Comparison of ENCODE assay signal across 10 cellular contexts in the genomic region with DNA sequence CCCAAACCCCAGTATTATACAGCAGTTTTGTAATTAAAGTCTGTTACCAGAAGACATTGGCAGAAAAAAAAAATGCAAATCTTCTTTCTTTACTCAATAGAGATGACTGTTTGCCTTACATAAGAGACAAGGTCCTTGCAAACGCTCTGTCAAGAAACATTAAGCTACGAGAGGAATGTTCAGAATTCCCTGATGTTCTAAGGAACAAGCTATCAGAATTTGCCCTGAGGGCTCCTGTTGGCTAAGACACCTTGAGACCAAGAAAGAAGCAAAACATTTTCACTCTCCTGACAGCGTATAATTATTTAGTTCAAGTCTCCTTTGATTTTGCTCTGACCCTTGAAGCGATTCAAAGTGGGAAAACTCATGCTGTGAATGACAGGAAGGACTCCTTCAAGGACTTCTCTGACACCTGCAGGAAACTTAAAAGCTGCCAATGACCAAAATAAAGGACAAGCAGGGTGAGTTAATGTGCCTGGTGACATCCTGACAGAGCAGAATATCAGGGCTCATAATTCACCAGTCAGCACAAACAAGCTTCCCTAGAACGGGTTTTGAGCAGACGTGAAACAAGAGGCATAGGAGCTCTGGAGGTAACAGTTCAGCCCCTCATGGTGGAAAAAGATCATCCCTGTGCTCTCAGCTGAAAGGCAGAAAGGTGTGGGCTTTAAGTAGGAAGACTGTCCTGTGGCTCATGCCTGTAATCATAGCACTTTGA. TPM values are rescaled to one million over a fixed set of nuclear protein-coding genes. Genes with fewer than 3 reads are reported as not detected.
DNase-seq lines count a peak whose midpoint lies in the region; ATAC-seq, FAIRE-seq and TF ChIP-seq lines count a peak whose summit lies in the region.
"Had no signal": no experiment of that assay in that cellular context is flagged by ENCODE, and none has a peak within 500 bp of the region (broad histone marks: within the 10 kb centered on the region; RNA-seq: fewer than 3 reads in every experiment).

No MANE protein-coding gene starts in this region.

- H3K36me3 ChIP-seq in HepG2 (replicated peaks in 1 of 2; ENCODE audit: control insufficient read depth in 1 of 2, insufficient read depth in 2 of 2, low read length in 2 of 2) (peaks cover 0 to 1% of the 10 kb centered on the region in 2 experiments; a peak in 4 of 5 replicates), tibial artery (peaks cover 0 to 9% (median 0%) of the 10 kb centered on the region in 3 donors)

- DNase-seq in activated T-cell treated with anti-CD3 and anti-CD28 coated beads, Interleukin-2, amount 50 U/mL, for 72 hours: no peak
- no peak for DNase-seq in activated T-cell treated with anti-CD3 and anti-CD28 coated beads, Interleukin-2, amount 50 U/mL, for 48 hours
- DNase-seq in HepG2 (ENCODE audit: low spot score) (no peak), tibial artery (no peak)
- DNase-seq: H7 had no signal

- H4K20me1 ChIP-seq in HepG2 (ENCODE audit: insufficient read depth, low read length): peaks cover 16% of the 10 kb centered on the region

- peaks cover 0 to 2% of the 10 kb centered on the region in 2 experiments; a peak in 1 of 5 replicates for H3K27me3 ChIP-seq in HepG2 (ENCODE audit: control insufficient read depth in 1 of 2, insufficient read depth in 2 of 2, low read length in 2 of 2)
- H3K27me3 ChIP-seq in tibial artery: no peaks in the 10 kb centered on the region

- no peak for FAIRE-seq in HepG2 (lab: Jason Lieb, UNC)

- no peaks in the 10 kb centered on the region for H3K9me3 ChIP-seq in HepG2 (ENCODE audit: low read length)
- no peaks in the 10 kb centered on the region for H3K9me3 ChIP-seq in tibial artery

- peaks cover 0 to 2% of the 10 kb centered on the region in 2 donors for H3K9me3 Mint-ChIP-seq in activated T-cell treated with anti-CD3 and anti-CD28 coated beads, Interleukin-2, amount 50 U/mL, for 72 hours
- no peaks in the 10 kb centered on the region for H3K9me3 Mint-ChIP-seq in activated naive CD8-positive, alpha-beta T cell (ENCODE audit: low read depth)

- ATAC-seq in activated T-cell treated with anti-CD3 and anti-CD28 coated beads, Interleukin-2, amount 50 U/mL, for 72 hours (replicated peaks in 1 of 2): no peak
- ATAC-seq in HepG2 (no peak), GM18868 (IDR thresholded peaks at IDR 0.05; ENCODE audit: unreplicated experiment) (no peak), HG03565 (IDR thresholded peaks at IDR 0.05; ENCODE audit: unreplicated experiment) (no peak), GM18873 (IDR thresholded peaks at IDR 0.05; ENCODE audit: low FRiP score, unreplicated experiment) (no peak)

- WGBS in HepG2 (ENCODE audit: low lambda C conversion rate): 79% methylated on average over 6 of the region's 6 CpGs

- no peak overlapping the region for H3K27ac ChIP-seq in HepG2 (ENCODE audit: extremely low read length, insufficient read depth, low read length)
- H3K27ac ChIP-seq in tibial artery: peak overlapping the region; percentile 34 to 37

- TF ChIP-seq POLR2A in HepG2 (IDR thresholded peaks at IDR 0.05; ENCODE audit: insufficient read depth in 1 of 2, low read depth in 2 of 2, low read length in 2 of 2): no peak

- H3K27me3 Mint-ChIP-seq in activated T-cell treated with anti-CD3 and anti-CD28 coated beads, Interleukin-2, amount 50 U/mL, for 72 hours (ENCODE audit: low read depth): no peaks in the 10 kb centered on the region
- H3K27me3 Mint-ChIP-seq in activated naive CD8-positive, alpha-beta T cell: no peaks in the 10 kb centered on the region

- H2AFZ ChIP-seq in HepG2 (ENCODE audit: low read length): no peak overlapping the region

- intact Hi-C loops in HepG2 (cut with micrococcal nuclease; ENCODE audit: unreplicated experiment): no loop called here
- intact Hi-C loops in tibial artery (cut with DNase I; ENCODE audit: low total_unique reads): no loop called here

- no peak for TF ChIP-seq EP300 in HepG2 (IDR thresholded peaks at IDR 0.05; ENCODE audit: low read depth in 2 of 2, low read length in 2 of 2)
- no peak for TF ChIP-seq EP300 in HepG2 (CRISPR knock-in tag; IDR thresholded peaks at IDR 0.05; ENCODE audit: borderline replicate concordance)

- H3K36me3 Mint-ChIP-seq in activated T-cell treated with anti-CD3 and anti-CD28 coated beads, Interleukin-2, amount 50 U/mL, for 72 hours (ENCODE audit: insufficient read depth in 2 of 2): peaks cover 10 to 12% of the 10 kb centered on the region in 2 donors
- H3K36me3 Mint-ChIP-seq in activated naive CD8-positive, alpha-beta T cell: peaks cover 11% of the 10 kb centered on the region

- peak overlapping the region; percentile 95 to 100 for H3K4me3 Mint-ChIP-seq in activated T-cell treated with anti-CD3 and anti-CD28 coated beads, Interleukin-2, amount 50 U/mL, for 72 hours
- peak overlapping the region; percentile 96 for H3K4me3 Mint-ChIP-seq in activated naive CD8-positive, alpha-beta T cell

- in situ Hi-C loops in HepG2 (cut with HindIII; ENCODE audit: extremely low pct_ligation_motif_present, low pct_unique_long_range_greater_than_20kb): no loop called here

- H3K4me1 ChIP-seq in HepG2 (ENCODE audit: insufficient read depth, low read length) (peaks cover 73% of the 10 kb centered on the region), tibial artery (peaks cover 7 to 65% (median 43%) of the 10 kb centered on the region in 4 donors)

- peaks cover 82% of the 10 kb centered on the region for H3K4me1 Mint-ChIP-seq in activated T-cell treated with anti-CD3 and anti-CD28 coated beads, Interleukin-2, amount 50 U/mL, for 72 hours (ENCODE audit: low read depth)
- H3K4me1 Mint-ChIP-seq in activated naive CD8-positive, alpha-beta T cell (ENCODE audit: low read depth): peaks cover 71% of the 10 kb centered on the region

- H3K27ac Mint-ChIP-seq in activated T-cell treated with anti-CD3 and anti-CD28 coated beads, Interleukin-2, amount 50 U/mL, for 72 hours: peak overlapping the region; percentile 94
- H3K27ac Mint-ChIP-seq in activated naive CD8-positive, alpha-beta T cell: peak overlapping the region; percentile 91

- BruUV-seq in HepG2 (replicated peaks; lab: Mats Ljungman, UMichigan): no TSS peak

- CTCF ChIA-PET in HepG2 (lab: Yijun Ruan, JAX; ENCODE audit: low intra/inter-chr PET ratio, low total read pairs): no interaction called here

- peaks cover 61% of the 10 kb centered on the region for H3K79me2 ChIP-seq in HepG2 (ENCODE audit: insufficient read depth, low read length)

- TF ChIP-seq CTCF in HepG2 (CRISPR knock-in tag; IDR thresholded peaks at IDR 0.05) (no peak), tibial artery (IDR thresholded peaks at IDR 0.05) (no peak)

- no peak overlapping the region for H3K4me3 ChIP-seq in HepG2 (replicated peaks in 1 of 3; ENCODE audit: insufficient read depth in 1 of 3, low read depth in 2 of 3, low read length in 3 of 3)
- no peak overlapping the region for H3K4me3 ChIP-seq in tibial artery

- POLR2A ChIA-PET in HepG2 (lab: Yijun Ruan, JAX): interaction anchor here (1.3 to 1.7 kb wide), 4 partner anchors 11 to 52 kb away, joined by 3 to 6 read pairs (median 4); partner anchors contain the start of gene MPI

- peak overlapping the region; percentile 1; the same call in 1 of the 2 replicates for H3K9ac ChIP-seq in HepG2 (ENCODE audit: insufficient read depth, low read depth, low read length)

- peak overlapping the region; percentile 41; the same call in 1 of the 2 replicates for H3K4me2 ChIP-seq in HepG2 (ENCODE audit: low read depth, low read length)

- no peak for TF ChIP-seq RAD21 in HepG2 (CRISPR knock-in tag; IDR thresholded peaks at IDR 0.05)

RNA-seq across cellular contexts. Expression of gene SCAMP2, which starts 2.5 kb away (rescaled TPM):
- total RNA-seq in activated T-cell treated with anti-CD3 and anti-CD28 coated beads, Interleukin-2, amount 50 U/mL, for 72 hours: 10 to 100 TPM; 66.4 to 77.0 TPM
- 23.6 and 34.8 TPM in 2 replicates for total RNA-seq in HepG2 (2016; rRNA removed; fragmentation: Illumina TruSeq; extraction: Trizol)
- 9.6 and 11.5 TPM in 2 replicates for total RNA-seq in HepG2 (2016; cell fraction: cytosol; rRNA removed; fragmentation: Illumina TruSeq; extraction: Trizol; ENCODE audit: low read depth)
- 21.6 and 36.5 TPM in 2 replicates for total RNA-seq in HepG2 (2016; cell fraction: insoluble cytoplasmic fraction; rRNA removed; fragmentation: Illumina TruSeq; extraction: Trizol)
- 19.1 and 19.4 TPM in 2 replicates for total RNA-seq in HepG2 (2016; cell fraction: membrane; rRNA removed; fragmentation: Illumina TruSeq; extraction: Trizol)
- total RNA-seq in HepG2 (2016; cell fraction: nucleus; rRNA removed; fragmentation: Illumina TruSeq; extraction: Trizol): 34.8 and 43.1 TPM in 2 replicates
- 121 and 137 TPM in 2 replicates for polyA plus RNA-seq in HepG2 (2011; rRNA removed)
- polyA plus RNA-seq in HepG2 (2011; cell fraction: cytosol; rRNA removed): 79.1 and 105 TPM in 2 replicates
- polyA plus RNA-seq in HepG2 (2011; cell fraction: nucleus; rRNA removed): 60.5 and 61.0 TPM in 2 replicates
- 46.1 and 60.6 TPM in 2 replicates for polyA plus RNA-seq in HepG2 (2012)
- 13.9 and 15.3 TPM in 2 replicates for polyA plus RNA-seq in HepG2 (2016; cell fraction: cytosol; fragmentation: Illumina TruSeq; extraction: Trizol; ENCODE audit: low read depth)
- 40.8 and 49.5 TPM in 2 replicates for polyA plus RNA-seq in HepG2 (2016; cell fraction: insoluble cytoplasmic fraction; fragmentation: Illumina TruSeq; extraction: Trizol; ENCODE audit: low read depth)
- 19.7 and 19.9 TPM in 2 replicates for polyA plus RNA-seq in HepG2 (2016; cell fraction: membrane; fragmentation: Illumina TruSeq; extraction: Trizol; ENCODE audit: low read depth)
- polyA plus RNA-seq in HepG2 (2016; cell fraction: nucleus; fragmentation: Illumina TruSeq; extraction: Trizol; ENCODE audit: insufficient read depth, low read depth): 82.6 and 86.5 TPM in 2 replicates
- 153 and 215 TPM in 2 replicates for polyA minus RNA-seq in HepG2 (2011; rRNA and poly(A)+ RNA removed; ENCODE audit: low replicate concordance)
- polyA minus RNA-seq in HepG2 (2011; cell fraction: cytosol; rRNA and poly(A)+ RNA removed): 43.0 and 53.0 TPM in 2 replicates
- 19.7 and 32.7 TPM in 2 replicates for polyA minus RNA-seq in HepG2 (2011; cell fraction: nucleus; rRNA and poly(A)+ RNA removed)

RNA-seq across cellular contexts. Expression of gene MPI, which starts 19.2 kb away (rescaled TPM):
- 10 to 100 TPM; 29.6 to 32.1 TPM for total RNA-seq in activated T-cell treated with anti-CD3 and anti-CD28 coated beads, Interleukin-2, amount 50 U/mL, for 72 hours
- total RNA-seq in HepG2 (2016; rRNA removed; fragmentation: Illumina TruSeq; extraction: Trizol): 36.9 and 49.7 TPM in 2 replicates
- 14.9 and 19.2 TPM in 2 replicates for total RNA-seq in HepG2 (2016; cell fraction: cytosol; rRNA removed; fragmentation: Illumina TruSeq; extraction: Trizol; ENCODE audit: low read depth)
- total RNA-seq in HepG2 (2016; cell fraction: insoluble cytoplasmic fraction; rRNA removed; fragmentation: Illumina TruSeq; extraction: Trizol): 41.4 and 51.3 TPM in 2 replicates
- total RNA-seq in HepG2 (2016; cell fraction: membrane; rRNA removed; fragmentation: Illumina TruSeq; extraction: Trizol): 19.0 and 24.4 TPM in 2 replicates
- 19.5 and 27.2 TPM in 2 replicates for total RNA-seq in HepG2 (2016; cell fraction: nucleus; rRNA removed; fragmentation: Illumina TruSeq; extraction: Trizol)
- polyA plus RNA-seq in HepG2 (2011; rRNA removed): 63.5 and 66.7 TPM in 2 replicates
- polyA plus RNA-seq in HepG2 (2011; cell fraction: cytosol; rRNA removed): 68.2 and 75.7 TPM in 2 replicates
- polyA plus RNA-seq in HepG2 (2011; cell fraction: nucleus; rRNA removed): 79.4 and 82.3 TPM in 2 replicates
- 35.5 and 45.4 TPM in 2 replicates for polyA plus RNA-seq in HepG2 (2012)
- polyA plus RNA-seq in HepG2 (2016; cell fraction: cytosol; fragmentation: Illumina TruSeq; extraction: Trizol; ENCODE audit: low read depth): 11.8 and 13.8 TPM in 2 replicates
- polyA plus RNA-seq in HepG2 (2016; cell fraction: insoluble cytoplasmic fraction; fragmentation: Illumina TruSeq; extraction: Trizol; ENCODE audit: low read depth): 52.7 and 54.7 TPM in 2 replicates
- polyA plus RNA-seq in HepG2 (2016; cell fraction: membrane; fragmentation: Illumina TruSeq; extraction: Trizol; ENCODE audit: low read depth): 18.4 and 18.9 TPM in 2 replicates
- polyA plus RNA-seq in HepG2 (2016; cell fraction: nucleus; fragmentation: Illumina TruSeq; extraction: Trizol; ENCODE audit: insufficient read depth, low read depth): 25.9 and 30.1 TPM in 2 replicates
- 129 and 146 TPM in 2 replicates for polyA minus RNA-seq in HepG2 (2011; rRNA and poly(A)+ RNA removed; ENCODE audit: low replicate concordance)
- 28.5 and 36.3 TPM in 2 replicates for polyA minus RNA-seq in HepG2 (2011; cell fraction: cytosol; rRNA and poly(A)+ RNA removed)
- polyA minus RNA-seq in HepG2 (2011; cell fraction: nucleus; rRNA and poly(A)+ RNA removed): 54.8 and 73.8 TPM in 2 replicates

RNA-seq across cellular contexts. Expression of gene ULK3, which starts 27.7 kb away (rescaled TPM):
- 10 to 100 TPM; 48.5 to 53.8 TPM for total RNA-seq in activated T-cell treated with anti-CD3 and anti-CD28 coated beads, Interleukin-2, amount 50 U/mL, for 72 hours
- 8.2 and 15.2 TPM in 2 replicates for total RNA-seq in HepG2 (2016; rRNA removed; fragmentation: Illumina TruSeq; extraction: Trizol)
- 7.6 and 8.1 TPM in 2 replicates for total RNA-seq in HepG2 (2016; cell fraction: cytosol; rRNA removed; fragmentation: Illumina TruSeq; extraction: Trizol; ENCODE audit: low read depth)
- total RNA-seq in HepG2 (2016; cell fraction: insoluble cytoplasmic fraction; rRNA removed; fragmentation: Illumina TruSeq; extraction: Trizol): 8.9 and 14.6 TPM in 2 replicates
- 17.8 and 17.9 TPM in 2 replicates for total RNA-seq in HepG2 (2016; cell fraction: membrane; rRNA removed; fragmentation: Illumina TruSeq; extraction: Trizol)
- total RNA-seq in HepG2 (2016; cell fraction: nucleus; rRNA removed; fragmentation: Illumina TruSeq; extraction: Trizol): 13.8 and 17.0 TPM in 2 replicates
- 23.7 and 25.1 TPM in 2 replicates for polyA plus RNA-seq in HepG2 (2011; rRNA removed)
- polyA plus RNA-seq in HepG2 (2011; cell fraction: cytosol; rRNA removed): 10.1 and 12.4 TPM in 2 replicates
- polyA plus RNA-seq in HepG2 (2011; cell fraction: nucleus; rRNA removed): 149 and 163 TPM in 2 replicates
- 11.8 and 16.1 TPM in 2 replicates for polyA plus RNA-seq in HepG2 (2012)
- polyA plus RNA-seq in HepG2 (2016; cell fraction: cytosol; fragmentation: Illumina TruSeq; extraction: Trizol; ENCODE audit: low read depth): 9.7 and 10.4 TPM in 2 replicates
- polyA plus RNA-seq in HepG2 (2016; cell fraction: insoluble cytoplasmic fraction; fragmentation: Illumina TruSeq; extraction: Trizol; ENCODE audit: low read depth): 7.6 and 10.2 TPM in 2 replicates
- polyA plus RNA-seq in HepG2 (2016; cell fraction: membrane; fragmentation: Illumina TruSeq; extraction: Trizol; ENCODE audit: low read depth): 15.2 and 26.1 TPM in 2 replicates
- 43.8 and 44.9 TPM in 2 replicates for polyA plus RNA-seq in HepG2 (2016; cell fraction: nucleus; fragmentation: Illumina TruSeq; extraction: Trizol; ENCODE audit: insufficient read depth, low read depth)
- 13.8 and 70.3 TPM in 2 replicates for polyA minus RNA-seq in HepG2 (2011; rRNA and poly(A)+ RNA removed; ENCODE audit: low replicate concordance)
- 4.8 and 5.1 TPM in 2 replicates for polyA minus RNA-seq in HepG2 (2011; cell fraction: cytosol; rRNA and poly(A)+ RNA removed)
- 11.6 and 13.2 TPM in 2 replicates for polyA minus RNA-seq in HepG2 (2011; cell fraction: nucleus; rRNA and poly(A)+ RNA removed)

RNA-seq across cellular contexts. Expression of gene FAM219B, which starts 36.0 kb away (rescaled TPM):
- 10 to 100 TPM; 88.3 to 90.1 TPM for total RNA-seq in activated T-cell treated with anti-CD3 and anti-CD28 coated beads, Interleukin-2, amount 50 U/mL, for 72 hours
- total RNA-seq in HepG2 (2016; rRNA removed; fragmentation: Illumina TruSeq; extraction: Trizol): 18.0 and 36.6 TPM in 2 replicates
- 14.9 and 16.5 TPM in 2 replicates for total RNA-seq in HepG2 (2016; cell fraction: cytosol; rRNA removed; fragmentation: Illumina TruSeq; extraction: Trizol; ENCODE audit: low read depth)
- total RNA-seq in HepG2 (2016; cell fraction: insoluble cytoplasmic fraction; rRNA removed; fragmentation: Illumina TruSeq; extraction: Trizol): 26.3 and 28.5 TPM in 2 replicates
- 34.0 and 34.5 TPM in 2 replicates for total RNA-seq in HepG2 (2016; cell fraction: membrane; rRNA removed; fragmentation: Illumina TruSeq; extraction: Trizol)
- 36.5 and 50.4 TPM in 2 replicates for total RNA-seq in HepG2 (2016; cell fraction: nucleus; rRNA removed; fragmentation: Illumina TruSeq; extraction: Trizol)
- polyA plus RNA-seq in HepG2 (2011; rRNA removed): 50.2 and 52.3 TPM in 2 replicates
- 28.4 and 30.8 TPM in 2 replicates for polyA plus RNA-seq in HepG2 (2011; cell fraction: cytosol; rRNA removed)
- 176 and 185 TPM in 2 replicates for polyA plus RNA-seq in HepG2 (2011; cell fraction: nucleus; rRNA removed)
- polyA plus RNA-seq in HepG2 (2012): 21.6 and 28.8 TPM in 2 replicates
- 9.6 and 12.3 TPM in 2 replicates for polyA plus RNA-seq in HepG2 (2016; cell fraction: cytosol; fragmentation: Illumina TruSeq; extraction: Trizol; ENCODE audit: low read depth)
- polyA plus RNA-seq in HepG2 (2016; cell fraction: insoluble cytoplasmic fraction; fragmentation: Illumina TruSeq; extraction: Trizol; ENCODE audit: low read depth): 16.8 and 18.6 TPM in 2 replicates
- 21.3 and 21.8 TPM in 2 replicates for polyA plus RNA-seq in HepG2 (2016; cell fraction: membrane; fragmentation: Illumina TruSeq; extraction: Trizol; ENCODE audit: low read depth)
- polyA plus RNA-seq in HepG2 (2016; cell fraction: nucleus; fragmentation: Illumina TruSeq; extraction: Trizol; ENCODE audit: insufficient read depth, low read depth): 53.3 TPM in 2 replicates
- 48.2 and 65.5 TPM in 2 replicates for polyA minus RNA-seq in HepG2 (2011; rRNA and poly(A)+ RNA removed; ENCODE audit: low replicate concordance)
- polyA minus RNA-seq in HepG2 (2011; cell fraction: cytosol; rRNA and poly(A)+ RNA removed): 9.3 and 14.4 TPM in 2 replicates
- polyA minus RNA-seq in HepG2 (2011; cell fraction: nucleus; rRNA and poly(A)+ RNA removed): 30.9 and 39.9 TPM in 2 replicates

RNA-seq across cellular contexts. Expression of gene CPLX3, which starts 44.2 kb away (rescaled TPM):
- under 1 TPM; 0.14 to 0.17 TPM for total RNA-seq in activated T-cell treated with anti-CD3 and anti-CD28 coated beads, Interleukin-2, amount 50 U/mL, for 72 hours
- total RNA-seq in HepG2 (2016; rRNA removed; fragmentation: Illumina TruSeq; extraction: Trizol): not detected in 2 replicates
- total RNA-seq in HepG2 (2016; cell fraction: cytosol; rRNA removed; fragmentation: Illumina TruSeq; extraction: Trizol; ENCODE audit: low read depth): not detected in 2 replicates
- not detected in 2 replicates for total RNA-seq in HepG2 (2016; cell fraction: insoluble cytoplasmic fraction; rRNA removed; fragmentation: Illumina TruSeq; extraction: Trizol)
- not detected in 2 replicates for total RNA-seq in HepG2 (2016; cell fraction: membrane; rRNA removed; fragmentation: Illumina TruSeq; extraction: Trizol)
- not detected in 2 replicates for total RNA-seq in HepG2 (2016; cell fraction: nucleus; rRNA removed; fragmentation: Illumina TruSeq; extraction: Trizol)
- polyA plus RNA-seq in HepG2 (2011; rRNA removed): not detected in 2 replicates
- polyA plus RNA-seq in HepG2 (2011; cell fraction: cytosol; rRNA removed): not detected in 2 replicates
- polyA plus RNA-seq in HepG2 (2011; cell fraction: nucleus; rRNA removed): 0.05 TPM in 1 of 2 replicates, not detected in the other
- polyA plus RNA-seq in HepG2 (2012): not detected in 2 replicates
- not detected in 2 replicates for polyA plus RNA-seq in HepG2 (2016; cell fraction: cytosol; fragmentation: Illumina TruSeq; extraction: Trizol; ENCODE audit: low read depth)
- polyA plus RNA-seq in HepG2 (2016; cell fraction: insoluble cytoplasmic fraction; fragmentation: Illumina TruSeq; extraction: Trizol; ENCODE audit: low read depth): not detected in 2 replicates
- not detected in 2 replicates for polyA plus RNA-seq in HepG2 (2016; cell fraction: membrane; fragmentation: Illumina TruSeq; extraction: Trizol; ENCODE audit: low read depth)
- not detected in 2 replicates for polyA plus RNA-seq in HepG2 (2016; cell fraction: nucleus; fragmentation: Illumina TruSeq; extraction: Trizol; ENCODE audit: insufficient read depth, low read depth)
- not detected in 2 replicates for polyA minus RNA-seq in HepG2 (2011; rRNA and poly(A)+ RNA removed; ENCODE audit: low replicate concordance)
- not detected in 2 replicates for polyA minus RNA-seq in HepG2 (2011; cell fraction: cytosol; rRNA and poly(A)+ RNA removed)
- not detected in 2 replicates for polyA minus RNA-seq in HepG2 (2011; cell fraction: nucleus; rRNA and poly(A)+ RNA removed)
- total RNA-seq: dermis microvascular lymphatic vessel endothelial cell had no signal
